In genomic region chr5:168765220-168766037, GRCh38 we compare ENCODE assay signal across 13 cellular contexts.
DNase-seq lines count a peak whose midpoint lies in the region; ATAC-seq and TF ChIP-seq lines count a peak whose summit lies in the region.
"Had no signal": no experiment of that assay in that cellular context is flagged by ENCODE, and none has a peak within 500 bp of the region (broad histone marks: within the 10 kb centered on the region; RNA-seq: fewer than 3 reads in every experiment).

No MANE protein-coding gene starts in this region.

- no peak for TF ChIP-seq CTCF in foreskin fibroblast (IDR thresholded peaks at IDR 0.05; ENCODE audit: low read depth, low read length)

- H3K4me2 ChIP-seq in skeletal muscle satellite cell (ENCODE audit: low read length), result peak overlapping the region; percentile 39

- no peak overlapping the region for H3K9ac ChIP-seq in skeletal muscle satellite cell (ENCODE audit: low read depth, low read length)

- no peaks in the 10 kb centered on the region for H3K27me3 ChIP-seq in skeletal muscle satellite cell (ENCODE audit: control insufficient read depth, insufficient read depth, low read length)

- H3K36me3 ChIP-seq in skeletal muscle satellite cell (ENCODE audit: insufficient read depth, low read length), result no peaks in the 10 kb centered on the region

- H3K4me3 ChIP-seq in foreskin fibroblast (ENCODE audit: low read depth in 1 of 2, low read length in 2 of 2) (no peak overlapping the region), skeletal muscle satellite cell (ENCODE audit: low read length) (no peak overlapping the region)

- peaks cover 12% of the 10 kb centered on the region for H3K4me1 ChIP-seq in skeletal muscle satellite cell (ENCODE audit: control insufficient read depth, insufficient read depth, low read length)

- no peaks in the 10 kb centered on the region for H3K9me3 ChIP-seq in skeletal muscle satellite cell (replicated peaks; ENCODE audit: low read length)

- DNase-seq in GM03348 (ENCODE audit: low spot score) (peak; percentile 84), NCI-H524 (lab: John Stamatoyannopoulos, UW) (peak; percentile 51 to 86), foreskin fibroblast (peak; percentile 17 to 61), NCI-H2107 treated with DMSO at 0.1 percent for 48 hours (lab: John Stamatoyannopoulos, UW; ENCODE audit: unreplicated experiment) (no peak)
- DNase-seq: activated CD4-positive, alpha-beta T cell treated with anti-CD3 and anti-CD28 coated beads for 1 hour; activated T-cell treated with anti-CD3 and anti-CD28 coated beads, Interleukin-2, amount 50 U/mL, for 72 hours; CD4-positive, CD25-positive, alpha-beta regulatory T cell; NCI-H1092; stimulated activated naive CD8-positive, alpha-beta T cell treated with anti-CD3 and anti-CD28 coated beads, Interleukin-15, amount 100 ng/mL, for 72 hours had no signal

- ATAC-seq in HG03469 (IDR thresholded peaks at IDR 0.05; ENCODE audit: unreplicated experiment) (no peak), GM21528 (IDR thresholded peaks at IDR 0.05; ENCODE audit: low FRiP score, unreplicated experiment) (no peak), GM18498 (IDR thresholded peaks at IDR 0.05; ENCODE audit: unreplicated experiment) (no peak)
- ATAC-seq: activated T-cell treated with anti-CD3 and anti-CD28 coated beads, Interleukin-2, amount 50 U/mL, for 72 hours; stimulated activated naive CD8-positive, alpha-beta T cell treated with anti-CD3 and anti-CD28 coated beads, Interleukin-15, amount 100 ng/mL, for 72 hours had no signal
